ENCODE assay signal across 10 cellular contexts in the genomic region with DNA sequence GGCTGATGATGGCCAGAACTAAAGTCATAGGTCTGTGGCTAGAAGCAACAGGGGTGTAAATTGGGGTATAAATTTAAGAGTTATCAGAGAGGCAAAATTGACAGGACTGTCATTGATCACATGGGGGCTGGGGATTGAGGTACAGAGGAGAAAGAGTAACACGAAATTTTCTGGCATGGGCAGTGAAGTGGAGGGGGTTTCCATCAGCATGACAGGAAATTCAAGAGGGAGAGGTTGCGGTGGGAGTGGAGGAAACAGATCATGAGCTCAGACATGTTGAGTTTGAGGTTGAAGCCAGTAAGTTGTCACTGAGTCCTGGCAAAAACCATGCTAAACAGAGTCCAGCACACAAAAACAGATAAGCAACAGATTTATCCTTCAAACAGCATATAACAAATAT.
DNase-seq lines count a peak whose midpoint lies in the region; ATAC-seq, FAIRE-seq and TF ChIP-seq lines count a peak whose summit lies in the region.
"Had no signal": no experiment of that assay in that cellular context is flagged by ENCODE, and none has a peak within 500 bp of the region (broad histone marks: within the 10 kb centered on the region; RNA-seq: fewer than 3 reads in every experiment).

No MANE protein-coding gene starts in this region.

- H3K36me3 Mint-ChIP-seq in activated CD4-positive, alpha-beta memory T cell treated with anti-CD3 and anti-CD28 coated beads for 36 hours, result no peaks in the 10 kb centered on the region

- no peaks in the 10 kb centered on the region for H3K79me1 ChIP-seq in neuronal stem cell (ENCODE audit: low read depth, low read length)

- BruUV-seq in HepG2 (replicated peaks; lab: Mats Ljungman, UMichigan), result no TSS peak

- no peak overlapping the region for H3K4ac ChIP-seq in neuronal stem cell (ENCODE audit: low read length)

- in situ Hi-C loops in GM13977 (cut with MboI; ENCODE audit: low pct_unique_long_range_greater_than_20kb, low sequenced_read_pairs, unreplicated experiment) (no loop called here), HepG2 (cut with HindIII; ENCODE audit: extremely low pct_ligation_motif_present, low pct_unique_long_range_greater_than_20kb) (no loop called here)

- H3K9me3 Mint-ChIP-seq in activated CD4-positive, alpha-beta memory T cell treated with anti-CD3 and anti-CD28 coated beads for 36 hours, result no peaks in the 10 kb centered on the region

- no peak overlapping the region for H2BK12ac ChIP-seq in neuronal stem cell (ENCODE audit: low read length)

- H3K9ac ChIP-seq in neuronal stem cell (ENCODE audit: low read depth, low read length, poor library complexity), result no peak overlapping the region
- no peak overlapping the region for H3K9ac ChIP-seq in HepG2 (ENCODE audit: insufficient read depth, low read depth, low read length)

- no peak for TF ChIP-seq RAD21 in HepG2 (CRISPR knock-in tag; IDR thresholded peaks at IDR 0.05)

- H3K23ac ChIP-seq in neuronal stem cell (ENCODE audit: low read depth, low read length, poor library complexity), result no peak overlapping the region

- whole genome bisulfite sequencing in neuronal stem cell (ENCODE audit: extremely low coverage in 2 of 2, insufficient read length in 2 of 2, insufficient replicate concordance in 1 of 2), 2 donors, result no CpG with 5 or more reads among the region's 2 CpGs
- 47% methylated on average over 2 of the region's 2 CpGs for WGBS in HepG2 (ENCODE audit: low lambda C conversion rate)

- no peaks in the 10 kb centered on the region for H3K79me2 ChIP-seq in HepG2 (ENCODE audit: insufficient read depth, low read length)

- no peak overlapping the region for H2AFZ ChIP-seq in neuronal stem cell (ENCODE audit: low read length)
- no peak overlapping the region for H2AFZ ChIP-seq in HepG2 (ENCODE audit: low read length)

- H3K4me2 ChIP-seq in neuronal stem cell (ENCODE audit: insufficient read depth, low read length, poor library complexity, severe bottlenecking) (no peak overlapping the region), HepG2 (ENCODE audit: low read depth, low read length) (no peak overlapping the region)

- H3K27me3 ChIP-seq in neuronal stem cell (ENCODE audit: control insufficient read depth in 3 of 3, insufficient read depth in 3 of 3, low read depth in 1 of 3, low read length in 3 of 3), result no peaks in the 10 kb centered on the region
- H3K27me3 ChIP-seq in right atrium auricular region, result no peaks in the 10 kb centered on the region
- no peaks in the 10 kb centered on the region; a peak in 1 of 5 replicates for H3K27me3 ChIP-seq in HepG2 (ENCODE audit: control insufficient read depth in 1 of 2, insufficient read depth in 2 of 2, low read length in 2 of 2)
- H3K27me3 ChIP-seq: esophagus muscularis mucosa had no signal

- no peak for TF ChIP-seq POLR2A in HepG2 (IDR thresholded peaks at IDR 0.05; ENCODE audit: insufficient read depth in 1 of 2, low read depth in 2 of 2, low read length in 2 of 2)

- peak; percentile 76 for ATAC-seq in HG02759 (IDR thresholded peaks at IDR 0.05; ENCODE audit: unreplicated experiment)
- no peak for ATAC-seq in HepG2

- H4K91ac ChIP-seq in neuronal stem cell (ENCODE audit: low read depth, low read length, poor library complexity), result no peak overlapping the region

- no peak for FAIRE-seq in HepG2 (lab: Jason Lieb, UNC)

- H3K27me3 Mint-ChIP-seq in activated CD4-positive, alpha-beta memory T cell treated with anti-CD3 and anti-CD28 coated beads for 36 hours, result no peaks in the 10 kb centered on the region

- no peak overlapping the region for H3K4me3 ChIP-seq in neuronal stem cell (ENCODE audit: low read length in 2 of 2)
- H3K4me3 ChIP-seq in right atrium auricular region, result no peak overlapping the region
- no peak overlapping the region for H3K4me3 ChIP-seq in HepG2 (replicated peaks in 1 of 3; ENCODE audit: insufficient read depth in 1 of 3, low read depth in 2 of 3, low read length in 3 of 3)
- H3K4me3 ChIP-seq: esophagus muscularis mucosa had no signal

- H3K18ac ChIP-seq in neuronal stem cell (ENCODE audit: low read length), result peak overlapping the region; percentile 49

- peaks cover 27% of the 10 kb centered on the region for H3K4me1 Mint-ChIP-seq in activated CD4-positive, alpha-beta memory T cell treated with anti-CD3 and anti-CD28 coated beads for 36 hours (ENCODE audit: low read depth)

- H3K36me3 ChIP-seq in neuronal stem cell (replicated peaks in 1 of 2; ENCODE audit: control insufficient read depth in 2 of 2, insufficient read depth in 2 of 2, low read length in 2 of 2) (no peaks in the 10 kb centered on the region), right atrium auricular region (no peaks in the 10 kb centered on the region), HepG2 (replicated peaks in 1 of 2; ENCODE audit: control insufficient read depth in 1 of 2, insufficient read depth in 2 of 2, low read length in 2 of 2) (no peaks in the 10 kb centered on the region)
- H3K36me3 ChIP-seq: esophagus muscularis mucosa had no signal

- no peak overlapping the region for H4K8ac ChIP-seq in neuronal stem cell (ENCODE audit: low read depth, low read length)

- no peak overlapping the region for H2BK120ac ChIP-seq in neuronal stem cell (ENCODE audit: low read depth, low read length)

- no peak overlapping the region for H2AK5ac ChIP-seq in neuronal stem cell (ENCODE audit: low read depth, low read length)

- H2BK5ac ChIP-seq in neuronal stem cell (ENCODE audit: low read length), result no peak overlapping the region

- no peak overlapping the region for H3K4me3 Mint-ChIP-seq in activated CD4-positive, alpha-beta memory T cell treated with anti-CD3 and anti-CD28 coated beads for 36 hours

- POLR2A ChIA-PET in activated CD4-positive, alpha-beta memory T cell treated with anti-CD3 and anti-CD28 coated beads for 36 hours (lab: Charles Lee), result no interaction called here
- POLR2A ChIA-PET in HepG2 (lab: Yijun Ruan, JAX), result no interaction called here

- H3K27ac ChIP-seq in neuronal stem cell (replicated peaks; ENCODE audit: low read length) (no peak overlapping the region), right atrium auricular region (no peak overlapping the region), HepG2 (ENCODE audit: extremely low read length, insufficient read depth, low read length) (no peak overlapping the region)
- H3K27ac ChIP-seq: esophagus muscularis mucosa had no signal

- H3K14ac ChIP-seq in neuronal stem cell (ENCODE audit: low read length), result no peak overlapping the region

- no peak for TF ChIP-seq CTCF in GM13977 (IDR thresholded peaks at IDR 0.05; ENCODE audit: extremely low read depth, insufficient read depth, missing control alignments)
- no peak for TF ChIP-seq CTCF in right atrium auricular region (IDR thresholded peaks at IDR 0.05)
- TF ChIP-seq CTCF in HepG2 (CRISPR knock-in tag; IDR thresholded peaks at IDR 0.05), result no peak

- no peaks in the 10 kb centered on the region for H4K20me1 ChIP-seq in HepG2 (ENCODE audit: insufficient read depth, low read length)

- CTCF ChIA-PET in activated CD4-positive, alpha-beta memory T cell treated with anti-CD3 and anti-CD28 coated beads for 36 hours (lab: Charles Lee), result no interaction called here
- CTCF ChIA-PET in HepG2 (lab: Yijun Ruan, JAX; ENCODE audit: low intra/inter-chr PET ratio, low total read pairs), result no interaction called here

- H3K9me3 ChIP-seq in neuronal stem cell (replicated peaks in 1 of 2; ENCODE audit: control insufficient read depth in 2 of 2, insufficient read depth in 1 of 2, low read depth in 1 of 2, low read length in 2 of 2), result no peaks in the 10 kb centered on the region
- no peaks in the 10 kb centered on the region for H3K9me3 ChIP-seq in right atrium auricular region
- no peaks in the 10 kb centered on the region for H3K9me3 ChIP-seq in HepG2 (ENCODE audit: low read length)
- H3K9me3 ChIP-seq: esophagus muscularis mucosa had no signal

- DNase-seq in GM13977 (ENCODE audit: low spot score) (peak; percentile 43), neuronal stem cell (ENCODE audit: low spot score) (no peak), right atrium auricular region (ENCODE audit: low spot score) (no peak), HepG2 (ENCODE audit: low spot score) (no peak), NCI-H446 (lab: John Stamatoyannopoulos, UW) (no peak), AML-193 (lab: John Stamatoyannopoulos, UW) (no peak)
- DNase-seq in activated CD4-positive, alpha-beta memory T cell treated with anti-CD3 and anti-CD28 coated beads for 36 hours, result peak; percentile 65
- DNase-seq: MV-4-11 had no signal

- intact Hi-C loops in activated CD4-positive, alpha-beta memory T cell treated with anti-CD3 and anti-CD28 coated beads for 36 hours (cut with micrococcal nuclease), result loop anchor here (2.0 to 5.0 kb wide), 4 partner anchors 47 to 191 kb away; a partner anchor contains a TSS
- intact Hi-C loops in HepG2 (cut with micrococcal nuclease; ENCODE audit: unreplicated experiment), result no loop called here

- H2BK15ac ChIP-seq in neuronal stem cell (ENCODE audit: low read length), result no peak overlapping the region

- H3K4me1 ChIP-seq in neuronal stem cell (ENCODE audit: control insufficient read depth in 2 of 2, insufficient read depth in 1 of 2, low read depth in 1 of 2, low read length in 2 of 2) (peaks cover 9 to 13% of the 10 kb centered on the region in 2 donors), right atrium auricular region (peaks cover 0 to 17% of the 10 kb centered on the region in 2 donors), HepG2 (ENCODE audit: insufficient read depth, low read length) (peaks cover 29% of the 10 kb centered on the region)

- peak overlapping the region; percentile 51 for H3K27ac Mint-ChIP-seq in activated CD4-positive, alpha-beta memory T cell treated with anti-CD3 and anti-CD28 coated beads for 36 hours

- no peak for TF ChIP-seq EP300 in HepG2 (IDR thresholded peaks at IDR 0.05; ENCODE audit: low read depth in 2 of 2, low read length in 2 of 2)
- no peak for TF ChIP-seq EP300 in HepG2 (CRISPR knock-in tag; IDR thresholded peaks at IDR 0.05; ENCODE audit: borderline replicate concordance)

TF ChIP-seq in HepG2, 621 proteins besides CTCF, POLR2A, EP300 and RAD21 (continues in another document):
- TF ChIP-seq ZNF331 (CRISPR knock-in tag; IDR thresholded peaks at IDR 0.05), result no peak
- TF ChIP-seq ZNF792 (CRISPR knock-in tag; IDR thresholded peaks at IDR 0.05), result no peak
- TF ChIP-seq BORCS8-MEF2B (CRISPR knock-in tag; IDR thresholded peaks at IDR 0.05), result no peak
- TF ChIP-seq CCAR2 (optimal IDR thresholded peaks at IDR 0.05; ENCODE audit: low read depth, low read length), result no peak
- TF ChIP-seq NR2F2 (IDR thresholded peaks at IDR 0.05; ENCODE audit: borderline replicate concordance, low read depth), result no peak
- no peak for TF ChIP-seq DNMT1 (CRISPR knock-in tag; IDR thresholded peaks at IDR 0.05)
- no peak for TF ChIP-seq ZNF10 (CRISPR knock-in tag; IDR thresholded peaks at IDR 0.05; ENCODE audit: borderline replicate concordance, low read depth)
- TF ChIP-seq ZNF34 (CRISPR knock-in tag; IDR thresholded peaks at IDR 0.05; ENCODE audit: borderline replicate concordance), result no peak

Comparison
In these comparisons a context has a peak if more than half of its experiments do, and no peak if none do; other contexts are left out.
1. DNase-seq: peak in GM13977 (single experiment) and activated CD4-positive, alpha-beta memory T cell treated with anti-CD3 and anti-CD28 coated beads for 36 hours (single experiment); none in neuronal stem cell (single experiment), right atrium auricular region (single experiment), HepG2 (single experiment), NCI-H446 (0 of 2) and AML-193 (0 of 2).